Comparison of ENCODE assay signal across 8 cellular contexts in the genomic region with DNA sequence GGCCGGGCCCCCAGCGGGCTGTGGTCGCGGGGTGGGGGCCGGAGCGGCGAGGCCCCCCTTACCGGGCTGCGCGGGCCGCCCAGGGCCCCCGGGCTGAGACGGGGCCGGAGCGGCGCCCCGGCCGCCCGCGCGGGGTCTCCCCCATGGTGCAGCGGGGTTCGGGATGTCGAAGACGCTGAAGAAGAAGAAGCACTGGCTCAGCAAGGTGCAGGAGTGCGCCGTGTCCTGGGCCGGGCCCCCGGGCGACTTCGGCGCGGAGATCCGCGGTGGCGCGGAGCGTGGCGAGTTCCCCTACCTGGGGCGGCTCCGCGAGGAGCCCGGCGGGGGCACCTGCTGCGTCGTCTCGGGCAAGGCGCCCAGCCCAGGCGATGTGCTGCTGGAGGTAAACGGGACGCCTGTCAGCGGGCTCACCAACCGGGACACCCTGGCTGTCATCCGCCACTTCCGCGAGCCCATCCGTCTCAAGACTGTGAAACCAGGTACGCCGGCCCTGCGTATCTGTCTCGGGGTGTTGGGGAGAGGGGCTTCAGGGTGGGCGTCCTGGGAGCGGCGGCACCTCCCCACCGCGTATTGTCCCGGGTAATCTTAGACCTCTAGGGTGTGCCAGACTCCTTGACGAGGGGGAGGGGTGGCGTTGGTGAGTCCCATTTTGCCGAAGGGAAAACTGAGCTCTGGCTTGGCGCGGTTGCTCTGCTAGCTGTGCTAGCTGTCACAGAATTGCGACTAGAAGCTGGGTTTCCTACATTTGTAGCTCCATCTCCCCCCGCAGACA. TPM values are rescaled to one million over a fixed set of nuclear protein-coding genes. Genes with fewer than 3 reads are reported as not detected.
DNase-seq lines count a peak whose midpoint lies in the region; ATAC-seq and TF ChIP-seq lines count a peak whose summit lies in the region.

No MANE protein-coding gene starts in this region.

- no peak overlapping the region for H3K27ac ChIP-seq in PC-9
- peak overlapping the region; percentile 86 to 93 for H3K27ac ChIP-seq in uterus

- peak overlapping the region; percentile 27 for H3K27ac Mint-ChIP-seq in osteocyte (ENCODE audit: unreplicated experiment)

- peaks cover 29% of the 10 kb centered on the region for H3F3A ChIP-seq in PC-9 (ENCODE audit: insufficient read depth, low read depth)

- CTCF ChIA-PET in PC-9 (lab: Charles Lee): interaction anchor here (0.5 to 1.5 kb wide), 3 partner anchors 62 to 416 kb away, joined by 3 to 21 read pairs (median 6); no protein-coding TSS in a partner anchor

- no peak for TF ChIP-seq POLR2A in uterus (IDR thresholded peaks at IDR 0.05)

- H3K4me1 Mint-ChIP-seq in osteocyte (ENCODE audit: unreplicated experiment): peaks cover 32% of the 10 kb centered on the region

- DNase-seq in AG09309 (ENCODE audit: low read depth): no peak
- DNase-seq in PC-9: peak; percentile 51
- peak; percentile 24 for DNase-seq in activated gamma-delta T cell (lab: John Stamatoyannopoulos, UW)
- peak; percentile 70 for DNase-seq in Right ventricle myocardium inferior (ENCODE audit: missing footprints)
- DNase-seq in osteocyte (ENCODE audit: extremely low spot score, unreplicated experiment): peak; percentile 84
- DNase-seq in uterus: peak; percentile 43

- H3K79me2 ChIP-seq in PC-9 (ENCODE audit: low read depth): peaks cover 47% of the 10 kb centered on the region

- POLR2A ChIA-PET in PC-9 (lab: Charles Lee; ENCODE audit: unreplicated experiment): interaction anchor here (0.7 kb wide), 1 partner anchor 251 kb away, joined by 7 read pairs; no protein-coding TSS in a partner anchor

- no TSS peak for BruUV-seq in PC-9 (replicated peaks; lab: Mats Ljungman, UMichigan)

- H3K36me3 Mint-ChIP-seq in osteocyte (ENCODE audit: unreplicated experiment): no peaks in the 10 kb centered on the region

- peak; percentile 13 for ATAC-seq in GM19351 (IDR thresholded peaks at IDR 0.05; ENCODE audit: unreplicated experiment)
- ATAC-seq in Right ventricle myocardium inferior: no peak
- ATAC-seq in GM21786 (IDR thresholded peaks at IDR 0.05; ENCODE audit: unreplicated experiment): no peak

- peak overlapping the region; percentile 86 for H3K4me3 Mint-ChIP-seq in osteocyte (ENCODE audit: unreplicated experiment)

- H3K27me3 ChIP-seq in PC-9 (ENCODE audit: insufficient read depth, low read depth): no peaks in the 10 kb centered on the region
- H3K27me3 ChIP-seq in uterus: no peaks in the 10 kb centered on the region

- no peak for TF ChIP-seq CTCF in AG09309 (IDR thresholded peaks at IDR 0.05; ENCODE audit: control insufficient read depth, insufficient read depth, low read depth, low read length, missing control alignments)
- no peak for TF ChIP-seq CTCF in PC-9 (conservative IDR thresholded peaks at IDR 0.05)
- peak; percentile 14 for TF ChIP-seq CTCF in osteocyte (IDR thresholded peaks at IDR 0.05)
- no peak for TF ChIP-seq CTCF in uterus (IDR thresholded peaks at IDR 0.05)

- peak overlapping the region; percentile 87 for H3K4me2 ChIP-seq in PC-9

- peaks cover 4% of the 10 kb centered on the region for H3K9me3 Mint-ChIP-seq in osteocyte (ENCODE audit: unreplicated experiment)

- H3K4me3 ChIP-seq in AG09309 (ENCODE audit: control insufficient read depth, low read depth, low read length) (peak overlapping the region; percentile 92), PC-9 (peak overlapping the region; percentile 78), uterus (peak overlapping the region; percentile 89 to 100)

- H4K20me1 ChIP-seq in PC-9 (ENCODE audit: insufficient read depth): no peaks in the 10 kb centered on the region

- H3K36me3 ChIP-seq in PC-9 (ENCODE audit: low read depth) (no peaks in the 10 kb centered on the region), uterus (no peaks in the 10 kb centered on the region)

- H3K4me1 ChIP-seq in PC-9 (replicated peaks; ENCODE audit: insufficient read depth) (peaks cover 59% of the 10 kb centered on the region), uterus (peaks cover 0 to 7% of the 10 kb centered on the region in 2 donors)

- no peaks in the 10 kb centered on the region for H3K9me3 ChIP-seq in PC-9 (ENCODE audit: insufficient read depth, low read depth)
- no peaks in the 10 kb centered on the region for H3K9me3 ChIP-seq in uterus

- H3K27me3 Mint-ChIP-seq in osteocyte (ENCODE audit: unreplicated experiment): no peaks in the 10 kb centered on the region

- H3K9me2 ChIP-seq in PC-9 (ENCODE audit: insufficient read depth): no peaks in the 10 kb centered on the region

- H2AFZ ChIP-seq in PC-9: peak overlapping the region; percentile 92

- intact Hi-C loops in PC-9 (cut with micrococcal nuclease; ENCODE audit: unreplicated experiment): loop anchor here (2.0 to 10.0 kb wide), 5 partner anchors 66 to 674 kb away; partner anchors contain the start of gene PPM1J
- intact Hi-C loops in Right ventricle myocardium inferior (cut with DNase I): loop anchor here (2.0 to 5.0 kb wide), 2 partner anchors 61 to 250 kb away; no protein-coding TSS in a partner anchor
- intact Hi-C loops in uterus (cut with DNase I; ENCODE audit: low total_unique reads): no loop called here

RNA-seq across cellular contexts. Expression of gene MAGI3, which starts 0.7 kb away (rescaled TPM):
- total RNA-seq in PC-9 (2021) (17.3 and 18.5 TPM in 2 replicates), Right ventricle myocardium inferior (4.6 TPM), osteocyte (7.0 and 8.9 TPM in 2 replicates), uterus (10 to 100 TPM; 12.4 to 37.5 (median 26.4) TPM)
